ENCODE assay signal across 9 cellular contexts in genomic region chr18:50560681-50561629, GRCh38. TPM values are rescaled to one million over a fixed set of nuclear protein-coding genes. Genes with fewer than 3 reads are reported as not detected.
DNase-seq lines count a peak whose midpoint lies in the region; TF ChIP-seq lines count a peak whose summit lies in the region.
"Had no signal": no experiment of that assay in that cellular context is flagged by ENCODE, and none has a peak within 500 bp of the region (broad histone marks: within the 10 kb centered on the region; RNA-seq: fewer than 3 reads in every experiment).

No MANE protein-coding gene starts in this region.

- H3K4me3 ChIP-seq in Peyer's patch (peak overlapping the region; percentile 16 to 56 (median 46)), fibroblast of villous mesenchyme (ENCODE audit: low read depth, low read length) (peak overlapping the region; percentile 46), parathyroid adenoma (ENCODE audit: low read depth, low read length) (peak overlapping the region; percentile 60)

- H2AFZ ChIP-seq in H9 (ENCODE audit: low read length): no peak overlapping the region
- H2AFZ ChIP-seq in parathyroid adenoma: peak overlapping the region; percentile 92

- no peak overlapping the region for H3T11ph ChIP-seq in H9 (ENCODE audit: low read length)

- no peak overlapping the region for H4K5ac ChIP-seq in H9 (ENCODE audit: insufficient read length, low read depth, low read length)

- H4K91ac ChIP-seq in H9 (ENCODE audit: insufficient read length, low read depth, low read length): no peak overlapping the region

- H3K56ac ChIP-seq in H9 (ENCODE audit: insufficient read length, low read depth, low read length): no peak overlapping the region

- H2AK5ac ChIP-seq in H9 (ENCODE audit: insufficient read length, low read length): no peak overlapping the region

- peaks cover 76% of the 10 kb centered on the region for H3K27me3 Mint-ChIP-seq in H9 (ENCODE audit: low read depth)

- H4K20me1 ChIP-seq in H9 (ENCODE audit: control insufficient read depth, insufficient read depth, insufficient read length): no peaks in the 10 kb centered on the region

- H3K4me3 Mint-ChIP-seq in H9: peak overlapping the region; percentile 68 to 85

- H2BK12ac ChIP-seq in H9 (ENCODE audit: insufficient read length, low read depth, low read length): no peak overlapping the region

- no peak overlapping the region for H3K4ac ChIP-seq in H9 (ENCODE audit: low read depth, low read length)

- H3K9ac ChIP-seq in H9 (ENCODE audit: extremely low read depth, insufficient read length, low read length) (peak overlapping the region; percentile 26), parathyroid adenoma (peak overlapping the region; percentile 81)

- no peaks in the 10 kb centered on the region for H3K79me1 ChIP-seq in H9 (ENCODE audit: insufficient read depth, low read depth, low read length, poor library complexity, severe bottlenecking)

- no peak overlapping the region for H2BK5ac ChIP-seq in H9 (ENCODE audit: insufficient read length, low read length)

- DNase-seq in H9 (peak; percentile 46), Peyer's patch (no peak), fibroblast of villous mesenchyme (ENCODE audit: low read depth) (no peak), Kasumi-1 (lab: John Stamatoyannopoulos, UW) (no peak), AML-193 (lab: John Stamatoyannopoulos, UW) (no peak), occipital lobe (lab: John Stamatoyannopoulos, UW) (no peak)
- DNase-seq in activated effector memory CD4-positive, alpha-beta T cell treated with anti-CD3 and anti-CD28 coated beads, Interleukin-2, amount 50 U/mL, for 16 hours: no peak

- peaks cover 17 to 19% of the 10 kb centered on the region in 2 experiments for H3K4me1 Mint-ChIP-seq in H9

- no peak for TF ChIP-seq CTCF in H9 (conservative IDR thresholded peaks at IDR 0.05)
- TF ChIP-seq CTCF in Peyer's patch (IDR thresholded peaks at IDR 0.05): no peak
- no peak for TF ChIP-seq CTCF in fibroblast of villous mesenchyme (IDR thresholded peaks at IDR 0.05; ENCODE audit: insufficient read depth, low read depth, low read length)
- TF ChIP-seq CTCF in parathyroid adenoma (IDR thresholded peaks at IDR 0.05): no peak

- no peak overlapping the region for H3K18ac ChIP-seq in H9 (ENCODE audit: insufficient read length, low read depth, low read length)

- H3K9me3 ChIP-seq in H9 (ENCODE audit: control insufficient read depth, low read depth, low read length): no peaks in the 10 kb centered on the region
- H3K9me3 ChIP-seq in Peyer's patch: peaks cover 0 to under 1% (median 0%) of the 10 kb centered on the region in 4 donors
- H3K9me3 ChIP-seq in parathyroid adenoma (ENCODE audit: control insufficient read depth, low read length): no peaks in the 10 kb centered on the region

- H3K27me3 ChIP-seq in H9 (ENCODE audit: insufficient read depth, low read length): peaks cover 25% of the 10 kb centered on the region
- H3K27me3 ChIP-seq in Peyer's patch: peaks cover 0 to 14% of the 10 kb centered on the region in 2 donors
- no peaks in the 10 kb centered on the region for H3K27me3 ChIP-seq in parathyroid adenoma (ENCODE audit: control insufficient read depth, insufficient read depth, low read length)

- TF ChIP-seq POLR2A in Peyer's patch (IDR thresholded peaks at IDR 0.05): no peak

- H3K4me1 ChIP-seq in H9 (ENCODE audit: insufficient read depth, low read length): no peaks in the 10 kb centered on the region
- H3K4me1 ChIP-seq in Peyer's patch: peaks cover 0 to 14% (median 3%) of the 10 kb centered on the region in 4 donors
- peaks cover 23% of the 10 kb centered on the region for H3K4me1 ChIP-seq in parathyroid adenoma

- H3K4me2 ChIP-seq in H9 (ENCODE audit: insufficient read depth, insufficient read length, low read length): peak overlapping the region; percentile 87
- peak overlapping the region; percentile 86 for H3K4me2 ChIP-seq in parathyroid adenoma (ENCODE audit: low read length)

- H3K23ac ChIP-seq in H9 (ENCODE audit: insufficient read length, low read depth, low read length): no peak overlapping the region

- H3K23me2 ChIP-seq in H9 (ENCODE audit: insufficient read length, low read depth, low read length, poor library complexity, severe bottlenecking): peaks cover 13% of the 10 kb centered on the region

- H2BK20ac ChIP-seq in H9 (ENCODE audit: low read depth, low read length, poor library complexity, severe bottlenecking): no peak overlapping the region

- H3K27ac Mint-ChIP-seq in H9: no peak overlapping the region

- H2BK15ac ChIP-seq in H9 (ENCODE audit: low read depth, low read length): no peak overlapping the region

- no peaks in the 10 kb centered on the region for H3K79me2 ChIP-seq in H9 (ENCODE audit: insufficient read depth, low read length)
- peaks cover 8% of the 10 kb centered on the region for H3K79me2 ChIP-seq in parathyroid adenoma

- WGBS in H9 (ENCODE audit: extremely low coverage, insufficient read length, low lambda C conversion rate): no CpG with 5 or more reads among the region's 49 CpGs

- peaks cover 0 to 3% (median 0%) of the 10 kb centered on the region in 3 experiments; a peak in 2 of 7 replicates for H3K36me3 Mint-ChIP-seq in H9 (ENCODE audit: insufficient read depth in 1 of 3, low read depth in 3 of 3)

- no peak overlapping the region for H3K14ac ChIP-seq in H9 (ENCODE audit: insufficient read depth, low read length)

- no peak overlapping the region for H2BK120ac ChIP-seq in H9 (ENCODE audit: low read depth, low read length, poor library complexity, severe bottlenecking)

- peaks cover 2 to 3% of the 10 kb centered on the region in 2 experiments; a peak in 4 of 5 replicates for H3K9me3 Mint-ChIP-seq in H9

- no peak overlapping the region for H4K8ac ChIP-seq in H9 (replicated peaks; ENCODE audit: insufficient read length, low read depth, low read length)

- H3K36me3 ChIP-seq in Peyer's patch: no peaks in the 10 kb centered on the region
- no peaks in the 10 kb centered on the region for H3K36me3 ChIP-seq in parathyroid adenoma (ENCODE audit: control insufficient read depth, insufficient read depth, low read length)

- no peak overlapping the region for H3K27ac ChIP-seq in H9 (ENCODE audit: insufficient read length, low read depth, low read length)
- peak overlapping the region in 1 of 4 donors; percentile 18 for H3K27ac ChIP-seq in Peyer's patch
- H3K27ac ChIP-seq in parathyroid adenoma: no peak overlapping the region

RNA-seq across cellular contexts. Expression of gene MAPK4, which starts 1.1 kb away (rescaled TPM):
- 1.6 and 1.9 TPM in 2 replicates for total RNA-seq in H9 (2021)
- total RNA-seq in Peyer's patch: 1 to 10 TPM in 1 of 4 donors, under 1 TPM in 2, not detected in 1; 0.54 to 2.0 (median 0.83) TPM
- under 0.01 TPM in 1 of 2 replicates, not detected in the other for total RNA-seq in fibroblast of villous mesenchyme
- total RNA-seq in occipital lobe: 30.3 TPM
- total RNA-seq: myocyte had no signal

Comparison
In these comparisons a context has a peak if more than half of its experiments do, and no peak if none do; other contexts are left out.
1. RNA of gene MAPK4, which starts 1.1 kb away (total RNA-seq): 30.3 TPM in occipital lobe (single experiment); 1.6 to 1.9 TPM in H9, 0.54 to 2.0 TPM in Peyer's patch and under 0.01 TPM in fibroblast of villous mesenchyme; every median in the first group is over 10 times any median in the second.
2. Peak in every context shown above with its lines, with median percentiles within 50 percentile points of each other: H3K4me3 ChIP-seq.